ENCODE assay signal across 8 cellular contexts in the genomic region with DNA sequence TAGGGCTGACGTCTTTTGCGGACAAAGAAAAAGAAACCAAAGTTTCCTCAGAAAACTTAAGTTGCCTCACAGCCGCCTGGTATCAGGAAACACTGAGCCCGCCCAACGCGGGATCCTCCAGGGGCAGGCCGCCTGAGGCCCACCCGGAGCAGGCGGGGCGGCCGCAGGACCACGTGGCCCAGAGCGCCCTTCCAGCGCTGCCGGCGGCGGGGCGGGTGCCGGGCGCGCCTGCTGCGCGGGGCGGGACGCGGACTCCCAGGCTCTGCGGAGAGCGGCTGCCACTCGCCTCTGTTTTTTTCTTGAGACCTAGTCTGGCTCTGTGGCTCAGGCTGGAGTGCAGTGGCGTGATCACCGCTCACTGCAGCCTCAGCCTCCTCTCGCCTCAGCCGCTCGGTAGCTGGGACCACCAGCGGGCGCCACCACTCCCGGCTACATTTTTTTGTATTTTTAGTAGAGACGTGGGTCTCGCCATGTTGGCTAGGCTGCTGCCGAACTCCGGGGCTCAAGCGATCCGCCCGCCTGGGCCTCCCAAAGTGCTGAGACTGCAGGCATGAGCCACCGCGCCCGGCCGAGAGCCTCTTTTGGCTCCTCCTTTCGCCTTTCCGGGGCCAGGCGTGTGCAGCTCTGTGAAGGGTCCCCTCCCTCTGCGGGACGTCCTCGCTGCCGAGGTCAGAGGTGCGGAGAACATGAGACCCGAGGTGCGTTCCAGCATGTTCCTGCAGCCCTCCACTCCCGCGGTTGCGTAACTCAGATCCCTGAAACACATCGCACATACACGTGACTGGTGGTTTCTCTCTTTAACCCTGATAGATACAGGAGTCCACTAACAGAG. TPM values are rescaled to one million over a fixed set of nuclear protein-coding genes. Genes with fewer than 3 reads are reported as not detected.
DNase-seq lines count a peak whose midpoint lies in the region; ATAC-seq and TF ChIP-seq lines count a peak whose summit lies in the region.

No MANE protein-coding gene starts in this region.

- H3K4me3 ChIP-seq in adrenal gland (peak overlapping the region; percentile 6 to 84 (median 27)), urinary bladder (ENCODE audit: low read depth, low read length) (peak overlapping the region; percentile 52)

- TF ChIP-seq CTCF in adrenal gland (IDR thresholded peaks at IDR 0.05) = peak in 1 of 6 experiments; percentile 9

- no peaks in the 10 kb centered on the region for H3K27me3 ChIP-seq in adrenal gland

- H3K9ac ChIP-seq in ES-I3 (ENCODE audit: low read depth, low read length) = peak overlapping the region; percentile 48

- ATAC-seq in GM21723 (IDR thresholded peaks at IDR 0.05; ENCODE audit: unreplicated experiment) (peak; percentile 79), left cardiac atrium (peak; percentile 99)

- DNase-seq in KG1 (lab: John Stamatoyannopoulos, UW) (peak; percentile 59), T follicular helper cell (ENCODE audit: low read depth) (peak; percentile 74), adrenal gland (peak; percentile 83 to 95 (median 91)), left cardiac atrium (peak; percentile 94), posterior cingulate gyrus (peak; percentile 72 to 98 (median 82))

- H3K4me1 ChIP-seq in ES-I3 (ENCODE audit: insufficient read depth, low read length) = no peaks in the 10 kb centered on the region
- peaks cover 5 to 8% of the 10 kb centered on the region in 2 donors for H3K4me1 ChIP-seq in adrenal gland (replicated peaks in 1 of 2)
- no peaks in the 10 kb centered on the region for H3K4me1 ChIP-seq in urinary bladder (ENCODE audit: insufficient read depth)

- H3K27ac ChIP-seq in adrenal gland (peak overlapping the region; percentile 94 to 99 (median 98)), urinary bladder (ENCODE audit: low read depth) (peak overlapping the region; percentile 96)

- WGBS in adrenal gland, 4 donors = 0 to 1% (median 0%) methylated on average over 11 to 63 of the region's 63 CpGs
- under 1% methylated on average over 63 of the region's 63 CpGs for WGBS in urinary bladder

- peak; percentile 80 to 89 for TF ChIP-seq POLR2A in adrenal gland (IDR thresholded peaks at IDR 0.05)

- intact Hi-C loops in adrenal gland (cut with DNase I) (no loop called here), left cardiac atrium (cut with DNase I) (no loop called here), posterior cingulate gyrus (cut with DNase I) (loop anchor here (1.0 kb wide), 2 partner anchors 11 to 16 kb away; a partner anchor contains a TSS)

- no peaks in the 10 kb centered on the region for H3K36me3 ChIP-seq in ES-I3 (ENCODE audit: insufficient read depth, low read length)
- H3K36me3 ChIP-seq in adrenal gland (replicated peaks in 1 of 2) = no peaks in the 10 kb centered on the region
- H3K36me3 ChIP-seq in urinary bladder (ENCODE audit: insufficient read depth) = no peaks in the 10 kb centered on the region

- no peaks in the 10 kb centered on the region for H3K9me3 ChIP-seq in ES-I3 (ENCODE audit: control insufficient read depth, insufficient read depth, low read length)
- no peaks in the 10 kb centered on the region for H3K9me3 ChIP-seq in adrenal gland (replicated peaks in 1 of 3)

RNA-seq across cellular contexts. Expression of a gene that starts 11.6 kb away (rescaled TPM):
- 100 to 1,000 TPM; 103 to 207 (median 144) TPM for total RNA-seq in adrenal gland
- polyA plus RNA-seq in adrenal gland = 100 to 1,000 TPM in 1 of 3 donors, 10 to 100 TPM in 2; 48.7 to 141 (median 51.3) TPM
- total RNA-seq in left cardiac atrium = 100 to 1,000 TPM in 1 of 2 donors, 10 to 100 TPM in 1; 83.6 to 107 TPM
- total RNA-seq in urinary bladder = 119 TPM
- 174 TPM for polyA plus RNA-seq in urinary bladder

RNA-seq across cellular contexts. Expression of a gene that starts 16.3 kb away (rescaled TPM):
- total RNA-seq in adrenal gland (1 to 10 TPM; 2.1 to 8.1 (median 4.5) TPM), left cardiac atrium (1 to 10 TPM; 2.2 to 2.3 TPM), urinary bladder (18.1 TPM)
- polyA plus RNA-seq in adrenal gland (1 to 10 TPM; 7.2 to 8.6 (median 7.6) TPM), urinary bladder (10.5 TPM)

RNA-seq across cellular contexts. Expression of a gene that starts 49.1 kb away (rescaled TPM):
- under 1 TPM in 1 of 8 donors, not detected in 7; 0.86 TPM for total RNA-seq in adrenal gland
- polyA plus RNA-seq in adrenal gland = not detected
- not detected for total RNA-seq in left cardiac atrium
- total RNA-seq in urinary bladder = 0.95 TPM
- polyA plus RNA-seq in urinary bladder = not detected

Comparison
In these comparisons a context has a peak if more than half of its experiments do, and no peak if none do; other contexts are left out.
1. Peak in every context shown above with its lines: DNase-seq, ATAC-seq, H3K4me3 ChIP-seq and H3K27ac ChIP-seq.